In genomic region chr6:108947114-108947854, GRCh38 we compare ENCODE assay signal across 9 cellular contexts.
DNase-seq lines count a peak whose midpoint lies in the region; ATAC-seq and TF ChIP-seq lines count a peak whose summit lies in the region.
"Had no signal": no experiment of that assay in that cellular context is flagged by ENCODE, and none has a peak within 500 bp of the region (broad histone marks: within the 10 kb centered on the region; RNA-seq: fewer than 3 reads in every experiment).

No MANE protein-coding gene starts in this region.

- H3K4me1 ChIP-seq in upper lobe of right lung, result peaks cover 48% of the 10 kb centered on the region

- ATAC-seq in upper lobe of right lung, result peak; percentile 61

- intact Hi-C loops in upper lobe of right lung (cut with DNase I), result no loop called here

- peak overlapping the region; percentile 81 for H3K27ac ChIP-seq in upper lobe of right lung

- H3K4me3 ChIP-seq in upper lobe of right lung, result no peak overlapping the region

- TF ChIP-seq CTCF in upper lobe of right lung (IDR thresholded peaks at IDR 0.05), result no peak

- no peaks in the 10 kb centered on the region for H3K9me3 ChIP-seq in upper lobe of right lung

- no peaks in the 10 kb centered on the region for H3K36me3 ChIP-seq in upper lobe of right lung

- H3K27me3 ChIP-seq in upper lobe of right lung, result no peaks in the 10 kb centered on the region

- DNase-seq in SIG-M5 treated with dmso at 0.1 percent for 504 hours (lab: John Stamatoyannopoulos, UW; ENCODE audit: unreplicated experiment) (peak; percentile 81), SIG-M5 (lab: John Stamatoyannopoulos, UW) (no peak), astrocyte of the hippocampus (ENCODE audit: low read depth, low spot score) (peak; percentile 31), left kidney (ENCODE audit: low read depth, low spot score) (peak; percentile 78), upper lobe of right lung (no peak), cerebellar nuclear complex (lab: John Stamatoyannopoulos, UW) (no peak)
- no peak for DNase-seq in activated CD8-positive, alpha-beta memory T cell treated with anti-CD3 and anti-CD28 coated beads, Interleukin-2, amount 50 U/mL, for 48 hours
- no peak for DNase-seq in stimulated activated naive CD4-positive, alpha-beta T cell treated with Interleukin-2 at 50 U/mL for 16 hours (lab: John Stamatoyannopoulos, UW)
- DNase-seq: DND-41 had no signal

Comparison
In these comparisons a context has a peak if more than half of its experiments do, and no peak if none do; other contexts are left out.
1. DNase-seq: peak in SIG-M5 treated with dmso at 0.1 percent for 504 hours (single experiment), astrocyte of the hippocampus (single experiment) and left kidney (single experiment); none in SIG-M5 (single experiment), upper lobe of right lung (single experiment), activated CD8-positive, alpha-beta memory T cell treated with anti-CD3 and anti-CD28 coated beads, Interleukin-2, amount 50 U/mL, for 48 hours (single experiment), cerebellar nuclear complex (0 of 2) and stimulated activated naive CD4-positive, alpha-beta T cell treated with Interleukin-2 at 50 U/mL for 16 hours (single experiment).